1 cellular context compared by ENCODE assay signal in the genomic region with DNA sequence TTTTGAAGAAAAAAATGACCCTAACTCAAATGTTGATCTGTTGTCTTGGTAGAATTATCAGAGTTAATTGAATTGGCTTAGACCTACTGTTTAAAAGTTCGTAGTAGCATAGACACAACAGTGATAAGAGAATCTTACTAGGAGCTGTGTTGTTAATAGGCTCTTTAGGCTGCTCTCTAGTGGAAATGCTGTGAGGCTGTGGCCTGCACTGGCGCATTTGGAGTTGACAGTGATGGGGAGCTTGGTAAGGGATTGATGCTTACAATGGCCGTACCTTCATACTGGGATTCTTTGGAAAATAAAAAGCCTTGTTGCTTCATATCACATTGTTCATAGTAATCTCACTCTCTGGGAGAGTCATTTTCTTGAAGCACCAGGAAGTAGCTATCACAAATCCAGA.
TF ChIP-seq lines count a peak whose summit lies in the region.

No MANE protein-coding gene starts in this region.

TF ChIP-seq in GM23338, 12 proteins besides CTCF, POLR2A, EP300 and RAD21:
- no peak for TF ChIP-seq CREB1 (CRISPR knock-in tag; IDR thresholded peaks at IDR 0.05; ENCODE audit: low read depth)
- no peak for TF ChIP-seq EZH2 (IDR thresholded peaks at IDR 0.05; ENCODE audit: low read depth, unreplicated experiment)
- TF ChIP-seq, protein P1, sequence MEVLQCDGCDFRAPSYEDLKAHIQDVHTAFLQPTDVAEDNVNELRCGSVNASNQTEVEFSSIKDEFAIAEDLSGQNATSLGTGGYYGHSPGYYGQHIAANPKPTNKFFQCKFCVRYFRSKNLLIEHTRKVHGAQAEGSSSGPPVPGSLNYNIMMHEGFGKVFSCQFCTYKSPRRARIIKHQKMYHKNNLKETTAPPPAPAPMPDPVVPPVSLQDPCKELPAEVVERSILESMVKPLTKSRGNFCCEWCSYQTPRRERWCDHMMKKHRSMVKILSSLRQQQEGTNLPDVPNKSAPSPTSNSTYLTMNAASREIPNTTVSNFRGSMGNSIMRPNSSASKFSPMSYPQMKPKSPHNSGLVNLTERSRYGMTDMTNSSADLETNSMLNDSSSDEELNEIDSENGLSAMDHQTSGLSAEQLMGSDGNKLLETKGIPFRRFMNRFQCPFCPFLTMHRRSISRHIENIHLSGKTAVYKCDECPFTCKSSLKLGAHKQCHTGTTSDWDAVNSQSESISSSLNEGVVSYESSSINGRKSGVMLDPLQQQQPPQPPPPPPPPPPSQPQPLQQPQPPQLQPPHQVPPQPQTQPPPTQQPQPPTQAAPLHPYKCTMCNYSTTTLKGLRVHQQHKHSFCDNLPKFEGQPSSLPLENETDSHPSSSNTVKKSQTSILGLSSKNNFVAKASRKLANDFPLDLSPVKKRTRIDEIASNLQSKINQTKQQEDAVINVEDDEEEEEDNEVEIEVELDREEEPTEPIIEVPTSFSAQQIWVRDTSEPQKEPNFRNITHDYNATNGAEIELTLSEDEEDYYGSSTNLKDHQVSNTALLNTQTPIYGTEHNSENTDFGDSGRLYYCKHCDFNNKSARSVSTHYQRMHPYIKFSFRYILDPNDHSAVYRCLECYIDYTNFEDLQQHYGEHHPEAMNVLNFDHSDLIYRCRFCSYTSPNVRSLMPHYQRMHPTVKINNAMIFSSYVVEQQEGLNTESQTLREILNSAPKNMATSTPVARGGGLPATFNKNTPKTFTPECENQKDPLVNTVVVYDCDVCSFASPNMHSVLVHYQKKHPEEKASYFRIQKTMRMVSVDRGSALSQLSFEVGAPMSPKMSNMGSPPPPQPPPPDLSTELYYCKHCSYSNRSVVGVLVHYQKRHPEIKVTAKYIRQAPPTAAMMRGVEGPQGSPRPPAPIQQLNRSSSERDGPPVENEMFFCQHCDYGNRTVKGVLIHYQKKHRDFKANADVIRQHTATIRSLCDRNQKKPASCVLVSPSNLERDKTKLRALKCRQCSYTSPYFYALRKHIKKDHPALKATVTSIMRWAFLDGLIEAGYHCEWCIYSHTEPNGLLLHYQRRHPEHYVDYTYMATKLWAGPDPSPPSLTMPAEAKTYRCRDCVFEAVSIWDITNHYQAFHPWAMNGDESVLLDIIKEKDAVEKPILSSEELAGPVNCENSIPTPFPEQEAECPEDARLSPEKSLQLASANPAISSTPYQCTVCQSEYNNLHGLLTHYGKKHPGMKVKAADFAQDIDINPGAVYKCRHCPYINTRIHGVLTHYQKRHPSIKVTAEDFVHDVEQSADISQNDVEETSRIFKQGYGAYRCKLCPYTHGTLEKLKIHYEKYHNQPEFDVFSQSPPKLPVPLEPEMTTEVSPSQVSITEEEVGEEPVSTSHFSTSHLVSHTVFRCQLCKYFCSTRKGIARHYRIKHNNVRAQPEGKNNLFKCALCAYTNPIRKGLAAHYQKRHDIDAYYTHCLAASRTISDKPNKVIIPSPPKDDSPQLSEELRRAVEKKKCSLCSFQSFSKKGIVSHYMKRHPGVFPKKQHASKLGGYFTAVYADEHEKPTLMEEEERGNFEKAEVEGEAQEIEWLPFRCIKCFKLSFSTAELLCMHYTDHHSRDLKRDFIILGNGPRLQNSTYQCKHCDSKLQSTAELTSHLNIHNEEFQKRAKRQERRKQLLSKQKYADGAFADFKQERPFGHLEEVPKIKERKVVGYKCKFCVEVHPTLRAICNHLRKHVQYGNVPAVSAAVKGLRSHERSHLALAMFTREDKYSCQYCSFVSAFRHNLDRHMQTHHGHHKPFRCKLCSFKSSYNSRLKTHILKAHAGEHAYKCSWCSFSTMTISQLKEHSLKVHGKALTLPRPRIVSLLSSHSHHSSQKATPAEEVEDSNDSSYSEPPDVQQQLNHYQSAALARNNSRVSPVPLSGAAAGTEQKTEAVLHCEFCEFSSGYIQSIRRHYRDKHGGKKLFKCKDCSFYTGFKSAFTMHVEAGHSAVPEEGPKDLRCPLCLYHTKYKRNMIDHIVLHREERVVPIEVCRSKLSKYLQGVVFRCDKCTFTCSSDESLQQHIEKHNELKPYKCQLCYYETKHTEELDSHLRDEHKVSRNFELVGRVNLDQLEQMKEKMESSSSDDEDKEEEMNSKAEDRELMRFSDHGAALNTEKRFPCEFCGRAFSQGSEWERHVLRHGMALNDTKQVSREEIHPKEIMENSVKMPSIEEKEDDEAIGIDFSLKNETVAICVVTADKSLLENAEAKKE (CRISPR knock-in tag; IDR thresholded peaks at IDR 0.05): no peak
- no peak for TF ChIP-seq ZNF114 (CRISPR knock-in tag; IDR thresholded peaks at IDR 0.05)
- no peak for TF ChIP-seq JUNB (IDR thresholded peaks at IDR 0.05; ENCODE audit: unreplicated experiment)
- TF ChIP-seq, protein P2, sequence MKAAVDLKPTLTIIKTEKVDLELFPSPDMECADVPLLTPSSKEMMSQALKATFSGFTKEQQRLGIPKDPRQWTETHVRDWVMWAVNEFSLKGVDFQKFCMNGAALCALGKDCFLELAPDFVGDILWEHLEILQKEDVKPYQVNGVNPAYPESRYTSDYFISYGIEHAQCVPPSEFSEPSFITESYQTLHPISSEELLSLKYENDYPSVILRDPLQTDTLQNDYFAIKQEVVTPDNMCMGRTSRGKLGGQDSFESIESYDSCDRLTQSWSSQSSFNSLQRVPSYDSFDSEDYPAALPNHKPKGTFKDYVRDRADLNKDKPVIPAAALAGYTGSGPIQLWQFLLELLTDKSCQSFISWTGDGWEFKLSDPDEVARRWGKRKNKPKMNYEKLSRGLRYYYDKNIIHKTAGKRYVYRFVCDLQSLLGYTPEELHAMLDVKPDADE (IDR thresholded peaks at IDR 0.05): no peak
- TF ChIP-seq ZNF331 (CRISPR knock-in tag; IDR thresholded peaks at IDR 0.05; ENCODE audit: low read depth): no peak
- no peak for TF ChIP-seq STAT1 (IDR thresholded peaks at IDR 0.05; ENCODE audit: unreplicated experiment)
- TF ChIP-seq NANOG (IDR thresholded peaks at IDR 0.05; ENCODE audit: borderline replicate concordance): no peak
- TF ChIP-seq POLR2AphosphoS5 (IDR thresholded peaks at IDR 0.05; ENCODE audit: low read depth): no peak
- TF ChIP-seq REST (IDR thresholded peaks at IDR 0.05; ENCODE audit: unreplicated experiment): no peak
- TF ChIP-seq EZH2phosphoT487 (IDR thresholded peaks at IDR 0.05; ENCODE audit: unreplicated experiment): no peak
